Comparison of ENCODE assay signal across 26 cellular contexts in the genomic region with DNA sequence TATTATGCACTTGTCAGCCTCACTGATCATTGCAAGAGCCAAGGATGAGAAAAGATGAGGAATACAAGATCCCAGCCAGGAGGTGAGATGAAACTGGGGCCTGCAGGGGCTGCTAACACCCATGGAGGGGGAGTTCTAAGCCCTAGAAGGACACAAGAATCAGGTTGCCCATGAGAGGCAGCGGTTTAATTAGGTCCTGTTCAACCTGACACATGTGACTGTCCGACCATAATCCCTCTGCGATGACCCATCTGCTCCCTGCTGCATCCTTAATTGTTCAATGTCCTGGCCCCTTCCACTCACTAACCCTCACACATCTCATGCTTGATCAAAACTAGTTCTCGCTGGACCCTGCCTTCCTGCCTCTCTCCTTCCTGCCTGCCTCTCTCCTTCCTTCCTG. TPM values are rescaled to one million over a fixed set of nuclear protein-coding genes. Genes with fewer than 3 reads are reported as not detected.
"Had no signal": no experiment of that assay in that cellular context is flagged by ENCODE, and none has a peak within 500 bp of the region (broad histone marks: within the 10 kb centered on the region; RNA-seq: fewer than 3 reads in every experiment).

No MANE protein-coding gene starts in this region.

- DNase-seq: dorsolateral prefrontal cortex; effector CD4-positive, alpha-beta T cell; foreskin keratinocyte; heart left ventricle; left cardiac atrium; left lung; mesenchymal stem cell; mucosa of descending colon; naive B cell; right cardiac atrium; sigmoid colon; stimulated activated CD4-positive, alpha-beta T cell treated with anti-CD3 and anti-CD28 coated beads, Interleukin-4, amount 100 ng/mL, for 4 hours; stimulated activated naive CD8-positive, alpha-beta T cell treated with anti-CD3 and anti-CD28 coated beads, Interleukin-15, Interleukin-2, amounts not matched to agents 100 U/mL and 50 U/mL, for 24 hours; substantia nigra; testis; tibial artery had no signal

- H3K4me1 ChIP-seq: esophagus muscularis mucosa, foreskin keratinocyte, gastroesophageal sphincter, heart left ventricle, left lung, prostate gland, sigmoid colon, testis, tibial artery had no signal

- H2AFZ ChIP-seq: hepatocyte had no signal

- ATAC-seq: foreskin keratinocyte; gastroesophageal sphincter; heart left ventricle; left cardiac atrium; left lung; mucosa of descending colon; natural killer cell treated with Interleukin-12 subunit alpha and Interleukin-12 subunit beta and Interleukin-15 and Interleukin-18, amount 100 ng/mL, for 72 hours; right cardiac atrium; stimulated activated memory B cell treated with anti-CD40 and anti-IgM and Interleukin-4, amounts not matched to agents 10 μg/mL and 1 μg/mL and 100 μg/mL, for 72 hours; stimulated activated naive CD8-positive, alpha-beta T cell treated with anti-CD3 and anti-CD28 coated beads, Interleukin-15, Interleukin-2, amounts not matched to agents 100 U/mL and 50 U/mL, for 24 hours had no signal

- H3K4me3 ChIP-seq: dorsolateral prefrontal cortex, esophagus muscularis mucosa, gastroesophageal sphincter, heart left ventricle, hepatocyte, left lung, mucosa of descending colon, prostate gland, sigmoid colon, testis, tibial artery had no signal

- H3K27me3 ChIP-seq: dorsolateral prefrontal cortex, esophagus muscularis mucosa, gastroesophageal sphincter, heart left ventricle, hepatocyte, left lung, sigmoid colon, testis had no signal

- H3K36me3 ChIP-seq: esophagus muscularis mucosa, gastroesophageal sphincter, heart left ventricle, left lung, prostate gland, sigmoid colon, tibial artery had no signal

- H3K4me2 ChIP-seq: hepatocyte had no signal

- H3K27ac ChIP-seq: dorsolateral prefrontal cortex, esophagus muscularis mucosa, foreskin keratinocyte, gastroesophageal sphincter, heart left ventricle, hepatocyte, left lung, prostate gland, sigmoid colon, testis, tibial artery had no signal

- FAIRE-seq: colon, endothelial cell of umbilical vein had no signal

- H3K79me2 ChIP-seq: hepatocyte had no signal

- H3K9me3 ChIP-seq: esophagus muscularis mucosa, gastroesophageal sphincter, heart left ventricle, left lung, mucosa of descending colon, prostate gland, sigmoid colon, testis, tibial artery had no signal

RNA-seq across cellular contexts. Expression of a gene that starts 52.2 kb away (rescaled TPM):
- total RNA-seq: hepatocyte, lung microvascular endothelial cell, osteoblast had no signal
